In the genomic region with DNA sequence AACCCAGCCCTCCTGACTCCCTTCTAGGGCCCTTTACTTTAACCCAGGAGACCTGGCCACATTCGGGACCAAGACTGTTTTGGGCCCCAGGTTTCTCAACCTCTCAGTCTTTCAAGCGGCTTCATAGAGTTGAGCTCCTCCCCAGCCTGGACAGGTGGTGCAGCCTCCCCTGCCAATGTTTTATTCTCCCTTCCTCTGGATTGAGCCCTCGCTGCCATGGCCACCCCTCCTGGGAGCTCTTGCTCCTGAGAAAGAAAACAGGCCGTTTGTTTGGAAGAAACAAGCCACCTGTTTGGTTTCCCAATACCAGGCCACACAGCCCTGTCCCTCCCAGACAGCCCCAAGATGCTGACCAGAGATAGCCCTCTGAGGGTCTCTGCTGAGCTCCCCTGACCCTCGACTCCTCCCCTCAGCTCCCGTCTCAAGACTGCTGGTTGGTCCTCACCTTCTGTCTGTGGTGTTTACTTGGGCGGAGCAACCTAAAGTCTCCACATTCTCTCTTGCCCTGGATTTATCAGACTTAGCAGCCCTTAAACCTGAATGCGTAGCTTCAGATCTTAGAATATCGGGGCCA, we compare ENCODE assay signal across 12 cellular contexts. TPM values are rescaled to one million over a fixed set of nuclear protein-coding genes. Genes with fewer than 3 reads are reported as not detected.
DNase-seq lines count a peak whose midpoint lies in the region; ATAC-seq and TF ChIP-seq lines count a peak whose summit lies in the region.
"Had no signal": no experiment of that assay in that cellular context is flagged by ENCODE, and none has a peak within 500 bp of the region (broad histone marks: within the 10 kb centered on the region; RNA-seq: fewer than 3 reads in every experiment).

No MANE protein-coding gene starts in this region.

- peak overlapping the region; percentile 33 to 41 for H3K9ac ChIP-seq in duodenal mucosa (ENCODE audit: low read depth in 1 of 2, low read length in 2 of 2)

- no peak for TF ChIP-seq CTCF in progenitor cell of endocrine pancreas (IDR thresholded peaks at IDR 0.05; ENCODE audit: unreplicated experiment)

- H3K27me3 ChIP-seq in duodenal mucosa (ENCODE audit: control insufficient read depth in 1 of 2, insufficient read depth in 2 of 2, low read length in 2 of 2), result peaks cover 0 to 1% of the 10 kb centered on the region in 2 donors
- H3K27me3 ChIP-seq: gastroesophageal sphincter had no signal

- peaks cover 31% of the 10 kb centered on the region for H3K4me1 Mint-ChIP-seq in progenitor cell of endocrine pancreas (ENCODE audit: low read depth)

- H3K4me1 ChIP-seq in duodenal mucosa (ENCODE audit: control insufficient read depth in 1 of 2, insufficient read depth in 2 of 2, low read length in 2 of 2), result peaks cover 51 to 56% of the 10 kb centered on the region in 2 donors

- peak overlapping the region; percentile 64 for H3K27ac ChIP-seq in KOPT-K1 (ENCODE audit: low read depth, low read length, poor library complexity, severe bottlenecking)
- H3K27ac ChIP-seq in duodenal mucosa (ENCODE audit: low read depth, low read length), result peak overlapping the region; percentile 22
- H3K27ac ChIP-seq: SK-N-MC had no signal

- H3K27ac Mint-ChIP-seq in progenitor cell of endocrine pancreas, result peak overlapping the region; percentile 78

- ATAC-seq in GM19328 (IDR thresholded peaks at IDR 0.05; ENCODE audit: unreplicated experiment), result no peak
- ATAC-seq: gastroesophageal sphincter, left colon had no signal

- H3K36me3 ChIP-seq in KOPT-K1 (ENCODE audit: insufficient read depth, low read length) (no peaks in the 10 kb centered on the region), duodenal mucosa (ENCODE audit: control insufficient read depth in 1 of 2, insufficient read depth in 2 of 2, low read length in 2 of 2) (no peaks in the 10 kb centered on the region)
- H3K36me3 ChIP-seq: gastroesophageal sphincter had no signal

- H3K4me3 ChIP-seq in duodenal mucosa (ENCODE audit: low read depth in 1 of 2, low read length in 2 of 2), result peak overlapping the region; percentile 81 to 82
- H3K4me3 ChIP-seq: SK-N-MC had no signal

- peaks cover 15% of the 10 kb centered on the region for H3K27me3 Mint-ChIP-seq in progenitor cell of endocrine pancreas

- H3K4me3 Mint-ChIP-seq in progenitor cell of endocrine pancreas (ENCODE audit: low read depth), result peak overlapping the region; percentile 23

- no peaks in the 10 kb centered on the region for H3K9me3 Mint-ChIP-seq in progenitor cell of endocrine pancreas (ENCODE audit: low read depth)

- peaks cover 4% of the 10 kb centered on the region for H3K9me3 ChIP-seq in KOPT-K1 (ENCODE audit: insufficient read depth, low read length, poor library complexity, severe bottlenecking)
- no peaks in the 10 kb centered on the region for H3K9me3 ChIP-seq in duodenal mucosa (ENCODE audit: control insufficient read depth in 1 of 2, low read length in 2 of 2)
- H3K9me3 ChIP-seq: gastroesophageal sphincter had no signal

- peaks cover 2% of the 10 kb centered on the region for H3K36me3 Mint-ChIP-seq in progenitor cell of endocrine pancreas (ENCODE audit: insufficient read depth)

- DNase-seq in ELF-1 (ENCODE audit: low read depth, low spot score) (peak; percentile 47), progenitor cell of endocrine pancreas (ENCODE audit: low spot score, unreplicated experiment) (no peak), NCI-H2107 treated with DMSO at 0.1 percent for 48 hours (lab: John Stamatoyannopoulos, UW; ENCODE audit: unreplicated experiment) (no peak), SIG-M5 (lab: John Stamatoyannopoulos, UW) (no peak)
- DNase-seq: dermis blood vessel endothelial cell; left colon; stimulated activated naive CD4-positive, alpha-beta T cell treated with Interleukin-2 at 50 U/mL for 16 hours had no signal

RNA-seq across cellular contexts. Expression of gene TMEM51, which starts 3.3 kb away (rescaled TPM):
- 14.8 and 14.9 TPM in 2 replicates for total RNA-seq in progenitor cell of endocrine pancreas
